19 cellular contexts compared by ENCODE assay signal in genomic region chr7:106773228-106773627, GRCh38.
DNase-seq lines count a peak whose midpoint lies in the region; ATAC-seq, FAIRE-seq and TF ChIP-seq lines count a peak whose summit lies in the region.
"Had no signal": no experiment of that assay in that cellular context is flagged by ENCODE, and none has a peak within 500 bp of the region (broad histone marks: within the 10 kb centered on the region; RNA-seq: fewer than 3 reads in every experiment).

No MANE protein-coding gene starts in this region.

- 94% methylated on average over 1 of the region's 1 CpG; no CpG with 5 or more reads in 1 of the 2 experiments for WGBS in H1 (ENCODE audit: extremely low coverage in 1 of 2, insufficient coverage in 1 of 2, insufficient read length in 1 of 2, insufficient replicate concordance in 2 of 2, low coverage in 1 of 2, low lambda C conversion rate in 2 of 2, missing lambda C conversion rate in 1 of 2), 2 experiments

- H3K23me2 ChIP-seq in H1 (ENCODE audit: low read depth, low read length) = no peaks in the 10 kb centered on the region

- no peak for TF ChIP-seq CTCF in PC-3 (conservative IDR thresholded peaks at IDR 0.05; ENCODE audit: low read depth, low read length)
- TF ChIP-seq CTCF in H1 (IDR thresholded peaks at IDR 0.05; ENCODE audit: control extremely low read depth in 1 of 3, insufficient read depth in 1 of 3, low read depth in 1 of 3, low read length in 3 of 3) = no peak
- no peak for TF ChIP-seq CTCF in GM10248 (IDR thresholded peaks at IDR 0.05; ENCODE audit: control extremely low read depth, extremely low read depth, low read depth, missing control alignments)

- peak; percentile 5 for ATAC-seq in activated CD4-positive, alpha-beta T cell treated with anti-CD3 and anti-CD28 coated beads for 36 hours
- no peak for ATAC-seq in PC-3
- ATAC-seq in HG03045 (IDR thresholded peaks at IDR 0.05; ENCODE audit: unreplicated experiment) = no peak

- no peak overlapping the region for H2BK5ac ChIP-seq in H1 (ENCODE audit: low read depth, low read length)

- no peak for DNase-seq in activated CD4-positive, alpha-beta T cell treated with anti-CD3 and anti-CD28 coated beads for 36 hours
- DNase-seq in activated CD4-positive, alpha-beta T cell treated with anti-CD3 and anti-CD28 coated beads for 1 hour = no peak
- DNase-seq in PC-3 (peak; percentile 30), H1 (ENCODE audit: low read depth in 1 of 2, low spot score in 2 of 2) (no peak), renal cortical epithelial cell (ENCODE audit: low read depth) (peak; percentile 90), DMS153 (lab: John Stamatoyannopoulos, UW) (no peak), GM10248 (ENCODE audit: extremely low spot score) (no peak)
- DNase-seq: activated CD4-positive, alpha-beta T cell treated with anti-CD3 and anti-CD28 coated beads for 48 hours; aorta; glutamatergic neuron; Karpas-422; NCI-H1417; nucleus accumbens; right lobe of liver; stimulated activated CD4-positive, alpha-beta T cell treated with anti-CD3 and anti-CD28 coated beads, Interleukin-2, amount 100 ng/mL, for 48 hours; transverse colon had no signal

- peak overlapping the region; percentile 87 for H3K27ac Mint-ChIP-seq in activated CD4-positive, alpha-beta T cell treated with anti-CD3 and anti-CD28 coated beads for 36 hours

- peak overlapping the region; percentile 64; the same call in 1 of the 2 replicates for H3K27ac ChIP-seq in PC-3 (ENCODE audit: low read length)
- H3K27ac ChIP-seq in H1 (ENCODE audit: low read depth, low read length) = no peak overlapping the region
- H3K27ac ChIP-seq: 22Rv1, HL-60, right lobe of liver, transverse colon had no signal

- H2AFZ ChIP-seq in PC-3 (ENCODE audit: low read length) (no peak overlapping the region), H1 (ENCODE audit: low read length) (0 out of 2 replicates have a peak overlapping the region, but pooled peaks have one; percentile 12)

- H3K4me3 Mint-ChIP-seq in activated CD4-positive, alpha-beta T cell treated with anti-CD3 and anti-CD28 coated beads for 36 hours = no peak overlapping the region

- POLR2A ChIA-PET in activated CD4-positive, alpha-beta T cell treated with anti-CD3 and anti-CD28 coated beads for 36 hours (lab: Charles Lee) = no interaction called here
- POLR2A ChIA-PET in PC-3 (lab: Charles Lee; ENCODE audit: unreplicated experiment) (interaction anchor here (0.5 kb wide), 1 partner anchor 21 kb away, joined by 3 read pairs; no protein-coding TSS in a partner anchor), H1 (lab: Charles Lee; ENCODE audit: partially characterized antibody) (interaction anchor here (1.2 kb wide), 1 partner anchor 396 kb away, joined by 4 read pairs; no protein-coding TSS in a partner anchor), GM10248 (lab: Yijun Ruan, JAX) (no interaction called here)

- H3K36me3 ChIP-seq in PC-3 (ENCODE audit: low read depth, low read length) = no peaks in the 10 kb centered on the region; the same call in 1 of the 2 replicates
- H3K36me3 ChIP-seq in H1 (ENCODE audit: control insufficient read depth in 2 of 4, insufficient read depth in 4 of 4, low read length in 3 of 4) = no peaks in the 10 kb centered on the region; a peak in 1 of 8 replicates
- H3K36me3 ChIP-seq: right lobe of liver, transverse colon had no signal

- no peak overlapping the region for H2BK12ac ChIP-seq in H1 (ENCODE audit: low read depth, low read length)

- H3K79me1 ChIP-seq in H1 (ENCODE audit: low read depth, low read length) = no peaks in the 10 kb centered on the region

- H4K8ac ChIP-seq in H1 (ENCODE audit: extremely low read depth, insufficient read depth, low read length) = no peak overlapping the region

- no peak overlapping the region for H3K23ac ChIP-seq in H1 (ENCODE audit: insufficient read length)

- H3K14ac ChIP-seq in H1 (ENCODE audit: insufficient read length) = no peak overlapping the region

- no peak for FAIRE-seq in H1 (lab: Jason Lieb, UNC)

- intact Hi-C loops in activated CD4-positive, alpha-beta T cell treated with anti-CD3 and anti-CD28 coated beads for 36 hours (cut with DNase I, micrococcal nuclease) = loop anchor here (2.0 to 10.0 kb wide), 5 partner anchors 28 to 1042 kb away; partner anchors contain the start of gene PIK3CG (in 1 of the 2)
- intact Hi-C loops in PC-3 (cut with micrococcal nuclease) = no loop called here

- no peak overlapping the region for H3K4ac ChIP-seq in H1 (replicated peaks; ENCODE audit: insufficient read length, low read depth, low read length)

- BruUV-seq in PC-3 (replicated peaks; lab: Mats Ljungman, UMichigan) = no TSS peak

- no peak overlapping the region for H3K18ac ChIP-seq in H1 (ENCODE audit: extremely low read depth, low read length)

- no peak for TF ChIP-seq EP300 in H1 (IDR thresholded peaks at IDR 0.05; ENCODE audit: borderline replicate concordance in 1 of 2, low read depth in 2 of 2, low read length in 2 of 2)

- no peak overlapping the region for H2BK15ac ChIP-seq in H1 (ENCODE audit: low read length)

- H3K4me1 ChIP-seq in PC-3 (ENCODE audit: insufficient read depth, low read length) (peaks cover 70% of the 10 kb centered on the region), H1 (replicated peaks in 1 of 4; ENCODE audit: control insufficient read depth in 3 of 4, insufficient read depth in 4 of 4, low read length in 3 of 4) (peaks cover 0 to 3% (median 0%) of the 10 kb centered on the region in 4 experiments; a peak in 1 of 7 replicates)
- H3K4me1 ChIP-seq: right lobe of liver had no signal

- H3K79me2 ChIP-seq in PC-3 (ENCODE audit: low read length) (no peaks in the 10 kb centered on the region), H1 (ENCODE audit: control insufficient read depth in 1 of 2, insufficient read depth in 2 of 2, low read length in 2 of 2) (no peaks in the 10 kb centered on the region)

- H3K27me3 ChIP-seq in PC-3 (ENCODE audit: low read length) (no peaks in the 10 kb centered on the region), H1 (replicated peaks in 1 of 4; ENCODE audit: control insufficient read depth in 3 of 4, extremely low read depth in 1 of 4, insufficient read depth in 3 of 4, low read length in 3 of 4) (no peaks in the 10 kb centered on the region)
- H3K27me3 ChIP-seq: right lobe of liver, transverse colon had no signal

- H3K9me3 ChIP-seq in PC-3 (ENCODE audit: low read length) (no peaks in the 10 kb centered on the region), H1 (ENCODE audit: insufficient read depth in 2 of 2, low read depth in 1 of 2, low read length in 1 of 2) (no peaks in the 10 kb centered on the region)
- H3K9me3 ChIP-seq: right lobe of liver, transverse colon had no signal

- H3K4me2 ChIP-seq in PC-3 (ENCODE audit: low read length) = peak overlapping the region; percentile 9
- no peak overlapping the region for H3K4me2 ChIP-seq in H1 (ENCODE audit: insufficient read depth in 1 of 2, low read depth in 2 of 2, low read length in 2 of 2)

- H4K91ac ChIP-seq in H1 (replicated peaks; ENCODE audit: insufficient read length, low read length) = no peak overlapping the region

- H3K4me1 Mint-ChIP-seq in activated CD4-positive, alpha-beta T cell treated with anti-CD3 and anti-CD28 coated beads for 36 hours = peaks cover 61% of the 10 kb centered on the region

- H4K20me1 ChIP-seq in PC-3 (ENCODE audit: low read length) = no peaks in the 10 kb centered on the region
- no peaks in the 10 kb centered on the region for H4K20me1 ChIP-seq in H1 (replicated peaks in 1 of 2; ENCODE audit: control insufficient read depth in 1 of 2, insufficient read depth in 2 of 2, low read length in 2 of 2)

- no peak overlapping the region for H3K9ac ChIP-seq in PC-3 (ENCODE audit: low read length)
- H3K9ac ChIP-seq in H1 (replicated peaks in 1 of 4; ENCODE audit: extremely low read depth in 1 of 4, low read depth in 3 of 4, low read length in 3 of 4) = no peak overlapping the region

- H3K56ac ChIP-seq in H1 (replicated peaks; ENCODE audit: insufficient read length, low read depth, low read length) = no peak overlapping the region

- TF ChIP-seq POLR2A in H1 (IDR thresholded peaks at IDR 0.05; ENCODE audit: control extremely low read depth in 1 of 2, low read depth in 2 of 2, low read length in 2 of 2) = no peak

- no peak overlapping the region for H3K4me3 ChIP-seq in PC-3 (ENCODE audit: low read length)
- no peak overlapping the region for H3K4me3 ChIP-seq in H1 (ENCODE audit: extremely low read depth in 1 of 4, insufficient read depth in 2 of 4, low read depth in 3 of 4, low read length in 4 of 4)
- H3K4me3 ChIP-seq: right lobe of liver, transverse colon had no signal

- H3F3A ChIP-seq in PC-3 (ENCODE audit: low read length, unreplicated experiment) = peaks cover 17% of the 10 kb centered on the region

- no peaks in the 10 kb centered on the region for H3K27me3 Mint-ChIP-seq in activated CD4-positive, alpha-beta T cell treated with anti-CD3 and anti-CD28 coated beads for 36 hours

- no peak for TF ChIP-seq RAD21 in H1 (IDR thresholded peaks at IDR 0.05 in 1 of 2, conservative IDR thresholded peaks at IDR 0.05 in 1 of 2; ENCODE audit: low read depth in 2 of 2, low read length in 2 of 2)

- H3K9me2 ChIP-seq in PC-3 (replicated peaks; ENCODE audit: low read length) = no peaks in the 10 kb centered on the region

- H2BK120ac ChIP-seq in H1 (replicated peaks; ENCODE audit: low read depth, low read length) = no peak overlapping the region

- H3K36me3 Mint-ChIP-seq in activated CD4-positive, alpha-beta T cell treated with anti-CD3 and anti-CD28 coated beads for 36 hours (ENCODE audit: low read depth) = peaks cover 4% of the 10 kb centered on the region

- no peak overlapping the region for H2BK20ac ChIP-seq in H1 (ENCODE audit: low read length)

- no peak overlapping the region for H2AK5ac ChIP-seq in H1 (ENCODE audit: low read depth, low read length)

- H3K9me3 Mint-ChIP-seq in activated CD4-positive, alpha-beta T cell treated with anti-CD3 and anti-CD28 coated beads for 36 hours (ENCODE audit: low read depth) = peaks cover 15% of the 10 kb centered on the region

- CTCF ChIA-PET in activated CD4-positive, alpha-beta T cell treated with anti-CD3 and anti-CD28 coated beads for 36 hours (lab: Charles Lee) = no interaction called here
- CTCF ChIA-PET in PC-3 (lab: Charles Lee) (no interaction called here), H1 (lab: Charles Lee; ENCODE audit: partially characterized antibody) (no interaction called here), GM10248 (lab: Yijun Ruan, JAX) (no interaction called here)

- H4K5ac ChIP-seq in H1 (ENCODE audit: insufficient read length, low read depth, low read length) = no peak overlapping the region

TF ChIP-seq in H1, 55 proteins besides CTCF, POLR2A, EP300 and RAD21:
- TF ChIP-seq SRF (IDR thresholded peaks at IDR 0.05; ENCODE audit: low read depth, low read length) = no peak
- TF ChIP-seq FOSL1 (IDR thresholded peaks at IDR 0.05; ENCODE audit: insufficient read depth, low read depth, low read length) = no peak
- peak; percentile 83 for TF ChIP-seq TEAD4 (IDR thresholded peaks at IDR 0.05; ENCODE audit: low read depth, low read length)
- no peak for TF ChIP-seq CBX8 (IDR thresholded peaks at IDR 0.05; ENCODE audit: borderline replicate concordance, low read depth, low read length)

Comparison
In these comparisons a context has a peak if more than half of its experiments do, and no peak if none do; other contexts are left out.
1. DNase-seq: peak in PC-3 (single experiment) and renal cortical epithelial cell (single experiment); none in activated CD4-positive, alpha-beta T cell treated with anti-CD3 and anti-CD28 coated beads for 36 hours (single experiment), activated CD4-positive, alpha-beta T cell treated with anti-CD3 and anti-CD28 coated beads for 1 hour (single experiment), H1 (0 of 2), DMS153 (single experiment) and GM10248 (single experiment).
2. POLR2A ChIA-PET loops: an anchor here in PC-3 (0.5 kb wide) and H1 (1.2 kb wide); none called in activated CD4-positive, alpha-beta T cell treated with anti-CD3 and anti-CD28 coated beads for 36 hours and GM10248.